ENCODE assay signal across 19 cellular contexts in the genomic region with DNA sequence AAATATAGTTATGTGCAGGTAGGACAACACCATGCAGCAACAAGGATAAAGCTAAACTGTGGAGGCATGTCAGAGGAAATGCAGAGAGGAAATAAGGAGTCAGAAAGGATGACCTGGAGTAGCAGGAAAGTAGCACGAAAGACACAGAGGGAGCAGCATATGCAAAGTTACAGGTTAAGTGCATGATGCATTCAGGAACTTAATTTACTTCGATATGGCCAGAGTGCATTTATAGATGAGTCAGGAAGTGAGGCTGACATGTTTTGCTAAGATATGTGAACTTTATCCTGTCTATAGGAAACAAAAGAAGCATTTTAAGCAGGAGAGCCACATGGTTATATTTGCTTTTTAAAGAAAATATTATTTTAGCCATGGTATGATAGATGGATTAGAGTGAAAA. TPM values are rescaled to one million over a fixed set of nuclear protein-coding genes. Genes with fewer than 3 reads are reported as not detected.
DNase-seq lines count a peak whose midpoint lies in the region; ATAC-seq, FAIRE-seq and TF ChIP-seq lines count a peak whose summit lies in the region.
"Had no signal": no experiment of that assay in that cellular context is flagged by ENCODE, and none has a peak within 500 bp of the region (broad histone marks: within the 10 kb centered on the region; RNA-seq: fewer than 3 reads in every experiment).

No MANE protein-coding gene starts in this region.

- H3K4me3 ChIP-seq in OCI-LY7 (ENCODE audit: low read depth, low read length, poor library complexity, severe bottlenecking) (no peak overlapping the region), endothelial cell of umbilical vein (replicated peaks in 1 of 3; ENCODE audit: insufficient read depth in 1 of 3, low read depth in 1 of 3, low read length in 3 of 3) (no peak overlapping the region), psoas muscle (no peak overlapping the region)
- H3K4me3 ChIP-seq: GM23338, SJCRH30 had no signal

- no peak for TF ChIP-seq POLR2A in endothelial cell of umbilical vein (IDR thresholded peaks at IDR 0.05; ENCODE audit: low read depth, low read length)

- no peak overlapping the region for H3K9ac ChIP-seq in endothelial cell of umbilical vein (replicated peaks; ENCODE audit: extremely low read depth, insufficient read depth, low read length)

- no peaks in the 10 kb centered on the region for H3K27me3 ChIP-seq in endothelial cell of umbilical vein (ENCODE audit: control insufficient read depth in 2 of 2, insufficient read depth in 2 of 2, low read length in 2 of 2)
- no peaks in the 10 kb centered on the region for H3K27me3 ChIP-seq in psoas muscle (ENCODE audit: insufficient read depth in 3 of 3, low read length in 2 of 3)
- H3K27me3 ChIP-seq: SJCRH30 had no signal

- H4K20me1 ChIP-seq in OCI-LY7 (ENCODE audit: insufficient read depth, low read length) (no peaks in the 10 kb centered on the region), endothelial cell of umbilical vein (replicated peaks; ENCODE audit: control insufficient read depth, extremely low read depth, insufficient read depth, low read length) (no peaks in the 10 kb centered on the region)

- H3K4me1 ChIP-seq in OCI-LY7 (ENCODE audit: insufficient read depth, low read length, poor library complexity, severe bottlenecking): peaks cover 15% of the 10 kb centered on the region
- H3K4me1 ChIP-seq in endothelial cell of umbilical vein (ENCODE audit: control insufficient read depth, extremely low read depth, insufficient read depth, low read length): peaks cover 7% of the 10 kb centered on the region
- H3K4me1 ChIP-seq in psoas muscle: peaks cover 41% of the 10 kb centered on the region

- BruUV-seq in OCI-LY7 (replicated peaks; lab: Mats Ljungman, UMichigan) (no TSS peak), endothelial cell of umbilical vein (replicated peaks; lab: Mats Ljungman, UMichigan) (no TSS peak)

- intact Hi-C loops in OCI-LY7 (cut with micrococcal nuclease; ENCODE audit: unreplicated experiment): no loop called here
- intact Hi-C loops in endothelial cell of umbilical vein (cut with micrococcal nuclease): no loop called here
- intact Hi-C loops in psoas muscle (cut with DNase I): loop anchor here in 1 of 2 donors (5.0 kb wide), 1 partner anchor 212 kb away; no protein-coding TSS in a partner anchor

- no peak for ATAC-seq in psoas muscle
- ATAC-seq: GM23338 had no signal

- WGBS in psoas muscle, 3 donors: 54 to 64% (median 57%) methylated on average over 2 of the region's 2 CpGs

- no peak for TF ChIP-seq CTCF in OCI-LY7 (conservative IDR thresholded peaks at IDR 0.05; ENCODE audit: low read length)
- no peak for TF ChIP-seq CTCF in endothelial cell of umbilical vein (IDR thresholded peaks at IDR 0.05; ENCODE audit: extremely low read depth in 1 of 2, insufficient read depth in 1 of 2, low read depth in 1 of 2, low read length in 2 of 2)
- no peak for TF ChIP-seq CTCF in psoas muscle (IDR thresholded peaks at IDR 0.05)

- no peaks in the 10 kb centered on the region for H3K9me3 ChIP-seq in OCI-LY7 (ENCODE audit: low read length)
- no peaks in the 10 kb centered on the region for H3K9me3 ChIP-seq in endothelial cell of umbilical vein (replicated peaks; ENCODE audit: control insufficient read depth, insufficient read depth, low read length)
- no peaks in the 10 kb centered on the region for H3K9me3 ChIP-seq in psoas muscle
- H3K9me3 ChIP-seq: SJCRH30 had no signal

- dilution Hi-C loops in endothelial cell of umbilical vein (cut with MboI; ENCODE audit: extremely low pct_ligation_motif_present, low sequenced_read_pairs): loop anchor here (25.0 kb wide), 1 partner anchor 132 kb away; a partner anchor contains a TSS

- CTCF ChIA-PET in OCI-LY7 (lab: Charles Lee; ENCODE audit: unreplicated experiment): no interaction called here
- CTCF ChIA-PET in endothelial cell of umbilical vein (lab: Charles Lee): interaction anchor here (0.8 to 15.5 kb wide), 5 partner anchors 9 to 341 kb away, joined by 3 to 457 read pairs (median 3); a partner anchor contains a TSS

- DNase-seq in DMS53 (lab: John Stamatoyannopoulos, UW) (peak; percentile 39), DMS53 treated with DMSO at 0.1 percent for 48 hours (lab: John Stamatoyannopoulos, UW; ENCODE audit: unreplicated experiment) (no peak), OCI-LY7 (ENCODE audit: low spot score) (no peak), endothelial cell of umbilical vein (ENCODE audit: low read depth, low spot score) (peak; percentile 47), psoas muscle (no peak), epidermal melanocyte (ENCODE audit: insufficient read length, low spot score) (no peak)
- no peak for DNase-seq in activated effector memory CD4-positive, alpha-beta T cell treated with anti-CD3 and anti-CD28 coated beads, Interleukin-2, amount 50 U/mL, for 16 hours
- no peak for DNase-seq in stimulated activated CD4-positive, alpha-beta T cell treated with anti-CD3 and anti-CD28 coated beads, Interleukin-2, amount 100 ng/mL, for 24 hours
- DNase-seq: AML-193, DND-41, GDM1, KG1, MV-4-11, NCI-H187, NCI-H774 had no signal

- H2AFZ ChIP-seq in OCI-LY7 (ENCODE audit: low read length) (peak overlapping the region; percentile 25; the same call in 1 of the 2 replicates), endothelial cell of umbilical vein (ENCODE audit: low read depth, low read length) (no peak overlapping the region)
- H2AFZ ChIP-seq: GM23338 had no signal

- H3K4me2 ChIP-seq in OCI-LY7 (ENCODE audit: low read length) (peak overlapping the region; percentile 12; the same call in 1 of the 2 replicates), endothelial cell of umbilical vein (ENCODE audit: insufficient read depth, low read length) (no peak overlapping the region)
- H3K4me2 ChIP-seq: GM23338 had no signal

- H3K9me2 ChIP-seq in OCI-LY7 (ENCODE audit: insufficient read depth, low read length): no peaks in the 10 kb centered on the region

- POLR2A ChIA-PET in OCI-LY7 (lab: Charles Lee): interaction anchor here (0.5 to 2.6 kb wide), 5 partner anchors 15 to 475 kb away, joined by 3 to 7 read pairs (median 4); a partner anchor contains a TSS
- POLR2A ChIA-PET in endothelial cell of umbilical vein (lab: Charles Lee): interaction anchor here (0.7 to 1.3 kb wide), 2 partner anchors 15 to 135 kb away, joined by 3 read pairs; a partner anchor contains a TSS

- H3K27ac ChIP-seq in OCI-LY7 (ENCODE audit: low read depth, low read length, poor library complexity, severe bottlenecking): no peak overlapping the region
- H3K27ac ChIP-seq in endothelial cell of umbilical vein (ENCODE audit: insufficient read depth, low read depth, low read length): no peak overlapping the region
- peak overlapping the region; percentile 51 for H3K27ac ChIP-seq in psoas muscle
- H3K27ac ChIP-seq: 22Rv1, C4-2B, SJCRH30 had no signal

- H3K36me3 ChIP-seq in OCI-LY7 (ENCODE audit: insufficient read depth, low read length) (no peaks in the 10 kb centered on the region), endothelial cell of umbilical vein (ENCODE audit: control insufficient read depth in 2 of 2, extremely low read depth in 1 of 2, insufficient read depth in 2 of 2, low read length in 2 of 2) (no peaks in the 10 kb centered on the region), psoas muscle (ENCODE audit: insufficient read depth in 1 of 2, low read depth in 1 of 2) (no peaks in the 10 kb centered on the region)
- H3K36me3 ChIP-seq: SJCRH30 had no signal

- FAIRE-seq in endothelial cell of umbilical vein (lab: Jason Lieb, UNC): peak; percentile 42

- H3K79me2 ChIP-seq in OCI-LY7 (ENCODE audit: insufficient read depth, low read depth, low read length): no peaks in the 10 kb centered on the region
- H3K79me2 ChIP-seq in endothelial cell of umbilical vein (ENCODE audit: control insufficient read depth, insufficient read depth, low read length): no peaks in the 10 kb centered on the region

- no peaks in the 10 kb centered on the region for H3K9me1 ChIP-seq in endothelial cell of umbilical vein (replicated peaks; ENCODE audit: control insufficient read depth, extremely low read depth, insufficient read depth, low read length)

RNA-seq across cellular contexts. Expression of a gene that starts 15.4 kb away (rescaled TPM):
- total RNA-seq in OCI-LY7 (2014; rRNA removed; shearing (Covaris generic)): 46.6 and 52.6 TPM in 2 replicates
- total RNA-seq in OCI-LY7 (2022) (69.7 and 70.1 TPM in 2 replicates), endothelial cell of umbilical vein (14.3 and 16.6 TPM in 2 replicates), psoas muscle (10 to 100 TPM in 1 of 4 donors, 1 to 10 TPM in 3; 7.7 to 16.6 (median 8.3) TPM)
- polyA plus RNA-seq in endothelial cell of umbilical vein (12.3 and 15.0 TPM in 2 replicates), psoas muscle (10 to 100 TPM in 1 of 3 donors, 1 to 10 TPM in 2; 8.2 to 13.2 (median 9.0) TPM)
- polyA plus RNA-seq in endothelial cell of umbilical vein (2011; cell fraction: cytosol; rRNA removed): 7.5 and 10.4 TPM in 2 replicates
- polyA plus RNA-seq in endothelial cell of umbilical vein (2011; cell fraction: nucleus; rRNA removed): 57.5 and 66.2 TPM in 2 replicates
- polyA plus RNA-seq in endothelial cell of umbilical vein (2012): 6.0 and 8.2 TPM in 2 replicates
- polyA minus RNA-seq in endothelial cell of umbilical vein: 6.1 and 9.3 TPM in 2 replicates
- polyA minus RNA-seq in endothelial cell of umbilical vein (2011; cell fraction: cytosol; rRNA and poly(A)+ RNA removed): 8.7 TPM
- polyA minus RNA-seq in endothelial cell of umbilical vein (2011; cell fraction: nucleus; rRNA and poly(A)+ RNA removed): 11.3 and 14.0 TPM in 2 replicates

RNA-seq across cellular contexts. Expression of a gene that starts 15.7 kb away (rescaled TPM):
- total RNA-seq in OCI-LY7 (2014; rRNA removed; shearing (Covaris generic)): 23.7 and 30.2 TPM in 2 replicates
- 22.1 and 24.4 TPM in 2 replicates for total RNA-seq in OCI-LY7 (2022)
- 15.8 and 16.3 TPM in 2 replicates for total RNA-seq in endothelial cell of umbilical vein
- 24.9 and 25.2 TPM in 2 replicates for polyA plus RNA-seq in endothelial cell of umbilical vein
- 25.3 and 32.1 TPM in 2 replicates for polyA plus RNA-seq in endothelial cell of umbilical vein (2011; cell fraction: cytosol; rRNA removed)
- polyA plus RNA-seq in endothelial cell of umbilical vein (2011; cell fraction: nucleus; rRNA removed): 33.1 and 34.5 TPM in 2 replicates
- polyA plus RNA-seq in endothelial cell of umbilical vein (2012): 10.8 and 12.9 TPM in 2 replicates
- polyA minus RNA-seq in endothelial cell of umbilical vein: 27.8 and 33.5 TPM in 2 replicates
- polyA minus RNA-seq in endothelial cell of umbilical vein (2011; cell fraction: cytosol; rRNA and poly(A)+ RNA removed): 30.7 TPM
- 13.7 and 21.1 TPM in 2 replicates for polyA minus RNA-seq in endothelial cell of umbilical vein (2011; cell fraction: nucleus; rRNA and poly(A)+ RNA removed)
- 1 to 10 TPM; 3.1 to 5.9 (median 3.9) TPM for total RNA-seq in psoas muscle
- polyA plus RNA-seq in psoas muscle: 1 to 10 TPM; 2.7 to 6.7 (median 4.6) TPM

RNA-seq across cellular contexts. Expression of a gene that starts 29.0 kb away (rescaled TPM):
- total RNA-seq in OCI-LY7 (2014; rRNA removed; shearing (Covaris generic)): 25.2 and 27.1 TPM in 2 replicates
- total RNA-seq in OCI-LY7 (2022) (21.9 and 25.8 TPM in 2 replicates), endothelial cell of umbilical vein (5.6 and 5.9 TPM in 2 replicates), psoas muscle (1 to 10 TPM in 2 of 4 donors, under 1 TPM in 2; 0.84 to 2.6 (median 1.2) TPM)
- polyA plus RNA-seq in endothelial cell of umbilical vein (3.4 and 3.7 TPM in 2 replicates), psoas muscle (1 to 10 TPM in 2 of 3 donors, under 1 TPM in 1; 0.73 to 4.9 (median 3.7) TPM)
- polyA plus RNA-seq in endothelial cell of umbilical vein (2011; cell fraction: cytosol; rRNA removed): 2.6 and 3.2 TPM in 2 replicates
- 1.1 and 1.8 TPM in 2 replicates for polyA plus RNA-seq in endothelial cell of umbilical vein (2011; cell fraction: nucleus; rRNA removed)
- 1.9 and 3.3 TPM in 2 replicates for polyA plus RNA-seq in endothelial cell of umbilical vein (2012)
- polyA minus RNA-seq in endothelial cell of umbilical vein: 0.70 and 1.4 TPM in 2 replicates
- polyA minus RNA-seq in endothelial cell of umbilical vein (2011; cell fraction: cytosol; rRNA and poly(A)+ RNA removed): 26.3 TPM
- 0.87 and 0.96 TPM in 2 replicates for polyA minus RNA-seq in endothelial cell of umbilical vein (2011; cell fraction: nucleus; rRNA and poly(A)+ RNA removed)
- total RNA-seq: SJCRH30 had no signal

Comparison
In these comparisons a context has a peak if more than half of its experiments do, and no peak if none do; other contexts are left out.
1. DNase-seq: peak in DMS53 (single experiment) and endothelial cell of umbilical vein (single experiment); none in DMS53 treated with DMSO at 0.1 percent for 48 hours (single experiment), OCI-LY7 (single experiment), psoas muscle (0 of 2), activated effector memory CD4-positive, alpha-beta T cell treated with anti-CD3 and anti-CD28 coated beads, Interleukin-2, amount 50 U/mL, for 16 hours (single experiment), stimulated activated CD4-positive, alpha-beta T cell treated with anti-CD3 and anti-CD28 coated beads, Interleukin-2, amount 100 ng/mL, for 24 hours (0 of 2) and epidermal melanocyte (single experiment).